ENCODE assay signal across 1 cellular context in the genomic region with DNA sequence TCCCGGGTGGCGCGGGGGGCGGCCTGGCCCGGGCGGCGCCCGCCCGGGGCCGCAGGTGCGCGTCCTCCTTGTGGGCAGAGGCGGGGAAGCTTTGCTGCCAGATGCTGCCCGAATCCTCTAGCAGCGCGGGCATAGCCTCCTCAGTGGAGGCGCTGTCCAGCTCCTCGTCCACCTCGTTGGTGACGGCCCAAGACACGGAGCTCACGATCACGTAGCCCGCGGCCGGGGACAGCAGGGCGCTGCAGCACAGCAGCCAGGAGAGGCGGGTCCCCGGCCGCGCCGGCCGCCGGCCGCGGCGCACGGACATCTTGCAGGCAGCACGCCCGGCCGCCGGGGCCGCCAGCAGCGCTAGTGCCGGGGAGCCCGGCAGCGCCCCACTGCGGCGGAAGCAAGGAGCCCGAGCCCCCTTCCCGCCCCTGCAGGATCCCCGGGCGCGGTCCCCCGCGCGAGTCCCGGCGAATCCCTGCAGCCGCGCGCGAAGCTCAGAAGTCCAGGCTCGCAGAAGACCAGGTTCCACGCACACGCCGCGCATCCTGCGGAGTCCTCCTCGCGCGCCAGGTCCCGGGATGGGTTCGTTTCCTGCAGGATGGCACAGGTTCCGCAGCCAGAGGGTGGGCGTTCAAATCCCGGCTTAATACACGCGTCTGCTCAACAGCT.
A peak's percentile ranks its signal among the peaks of the same experiment; 100 is the strongest.
TF ChIP-seq lines count a peak whose summit lies in the region.

A gene with protein sequence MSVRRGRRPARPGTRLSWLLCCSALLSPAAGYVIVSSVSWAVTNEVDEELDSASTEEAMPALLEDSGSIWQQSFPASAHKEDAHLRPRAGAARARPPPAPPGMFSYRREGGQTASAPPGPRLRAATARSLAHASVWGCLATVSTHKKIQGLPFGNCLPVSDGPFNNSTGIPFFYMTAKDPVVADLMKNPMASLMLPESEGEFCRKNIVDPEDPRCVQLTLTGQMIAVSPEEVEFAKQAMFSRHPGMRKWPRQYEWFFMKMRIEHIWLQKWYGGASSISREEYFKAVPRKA (minus strand): TSS at position 353 of the 657 bp plus-strand sequence. CDS start 46 bp downstream, at position 307.

TF ChIP-seq in HepG2, 621 proteins besides CTCF, POLR2A, EP300 and RAD21 (continued from another document and continues in another):
- TF ChIP-seq NFE2L1 (CRISPR knock-in tag; IDR thresholded peaks at IDR 0.05; ENCODE audit: borderline replicate concordance) = no peak
- peak; percentile 35; the same call in 1 of the 3 replicates for TF ChIP-seq MXI1 (IDR thresholded peaks at IDR 0.05; ENCODE audit: borderline replicate concordance, low read depth, low read length)
- TF ChIP-seq, protein P1, sequence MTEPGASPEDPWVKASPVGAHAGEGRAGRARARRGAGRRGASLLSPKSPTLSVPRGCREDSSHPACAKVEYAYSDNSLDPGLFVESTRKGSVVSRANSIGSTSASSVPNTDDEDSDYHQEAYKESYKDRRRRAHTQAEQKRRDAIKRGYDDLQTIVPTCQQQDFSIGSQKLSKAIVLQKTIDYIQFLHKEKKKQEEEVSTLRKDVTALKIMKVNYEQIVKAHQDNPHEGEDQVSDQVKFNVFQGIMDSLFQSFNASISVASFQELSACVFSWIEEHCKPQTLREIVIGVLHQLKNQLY (CRISPR knock-in tag; IDR thresholded peaks at IDR 0.05) = no peak
- no peak for TF ChIP-seq SMAD9 (CRISPR knock-in tag; IDR thresholded peaks at IDR 0.05)
- no peak for TF ChIP-seq KLF16 (CRISPR knock-in tag; IDR thresholded peaks at IDR 0.05)
- TF ChIP-seq ZNF878 (CRISPR knock-in tag; IDR thresholded peaks at IDR 0.05) = no peak
- TF ChIP-seq, protein P2, sequence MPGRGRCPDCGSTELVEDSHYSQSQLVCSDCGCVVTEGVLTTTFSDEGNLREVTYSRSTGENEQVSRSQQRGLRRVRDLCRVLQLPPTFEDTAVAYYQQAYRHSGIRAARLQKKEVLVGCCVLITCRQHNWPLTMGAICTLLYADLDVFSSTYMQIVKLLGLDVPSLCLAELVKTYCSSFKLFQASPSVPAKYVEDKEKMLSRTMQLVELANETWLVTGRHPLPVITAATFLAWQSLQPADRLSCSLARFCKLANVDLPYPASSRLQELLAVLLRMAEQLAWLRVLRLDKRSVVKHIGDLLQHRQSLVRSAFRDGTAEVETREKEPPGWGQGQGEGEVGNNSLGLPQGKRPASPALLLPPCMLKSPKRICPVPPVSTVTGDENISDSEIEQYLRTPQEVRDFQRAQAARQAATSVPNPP (CRISPR knock-in tag; IDR thresholded peaks at IDR 0.05) = peak; percentile 73; the same call in 1 of the 2 replicates
- TF ChIP-seq, protein P3, sequence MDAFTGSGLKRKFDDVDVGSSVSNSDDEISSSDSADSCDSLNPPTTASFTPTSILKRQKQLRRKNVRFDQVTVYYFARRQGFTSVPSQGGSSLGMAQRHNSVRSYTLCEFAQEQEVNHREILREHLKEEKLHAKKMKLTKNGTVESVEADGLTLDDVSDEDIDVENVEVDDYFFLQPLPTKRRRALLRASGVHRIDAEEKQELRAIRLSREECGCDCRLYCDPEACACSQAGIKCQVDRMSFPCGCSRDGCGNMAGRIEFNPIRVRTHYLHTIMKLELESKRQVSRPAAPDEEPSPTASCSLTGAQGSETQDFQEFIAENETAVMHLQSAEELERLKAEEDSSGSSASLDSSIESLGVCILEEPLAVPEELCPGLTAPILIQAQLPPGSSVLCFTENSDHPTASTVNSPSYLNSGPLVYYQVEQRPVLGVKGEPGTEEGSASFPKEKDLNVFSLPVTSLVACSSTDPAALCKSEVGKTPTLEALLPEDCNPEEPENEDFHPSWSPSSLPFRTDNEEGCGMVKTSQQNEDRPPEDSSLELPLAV (CRISPR knock-in tag; conservative IDR thresholded peaks at IDR 0.05; ENCODE audit: low read depth) = no peak
- TF ChIP-seq, protein P4, sequence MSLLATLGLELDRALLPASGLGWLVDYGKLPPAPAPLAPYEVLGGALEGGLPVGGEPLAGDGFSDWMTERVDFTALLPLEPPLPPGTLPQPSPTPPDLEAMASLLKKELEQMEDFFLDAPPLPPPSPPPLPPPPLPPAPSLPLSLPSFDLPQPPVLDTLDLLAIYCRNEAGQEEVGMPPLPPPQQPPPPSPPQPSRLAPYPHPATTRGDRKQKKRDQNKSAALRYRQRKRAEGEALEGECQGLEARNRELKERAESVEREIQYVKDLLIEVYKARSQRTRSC (CRISPR knock-in tag; IDR thresholded peaks at IDR 0.05; ENCODE audit: low read depth) = no peak
- no peak for TF ChIP-seq FOSL2 (CRISPR knock-in tag; IDR thresholded peaks at IDR 0.05)
- TF ChIP-seq, protein P5, sequence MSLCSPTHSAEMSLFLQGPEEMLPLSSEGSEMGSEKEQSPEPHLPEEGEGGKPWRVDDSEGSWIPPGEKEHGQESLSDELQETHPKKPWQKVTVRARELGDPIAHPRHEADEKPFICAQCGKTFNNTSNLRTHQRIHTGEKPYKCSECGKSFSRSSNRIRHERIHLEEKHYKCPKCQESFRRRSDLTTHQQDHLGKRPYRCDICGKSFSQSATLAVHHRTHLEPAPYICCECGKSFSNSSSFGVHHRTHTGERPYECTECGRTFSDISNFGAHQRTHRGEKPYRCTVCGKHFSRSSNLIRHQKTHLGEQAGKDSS (CRISPR knock-in tag; IDR thresholded peaks at IDR 0.05; ENCODE audit: borderline replicate concordance, low read depth) = no peak
- TF ChIP-seq, protein P6, sequence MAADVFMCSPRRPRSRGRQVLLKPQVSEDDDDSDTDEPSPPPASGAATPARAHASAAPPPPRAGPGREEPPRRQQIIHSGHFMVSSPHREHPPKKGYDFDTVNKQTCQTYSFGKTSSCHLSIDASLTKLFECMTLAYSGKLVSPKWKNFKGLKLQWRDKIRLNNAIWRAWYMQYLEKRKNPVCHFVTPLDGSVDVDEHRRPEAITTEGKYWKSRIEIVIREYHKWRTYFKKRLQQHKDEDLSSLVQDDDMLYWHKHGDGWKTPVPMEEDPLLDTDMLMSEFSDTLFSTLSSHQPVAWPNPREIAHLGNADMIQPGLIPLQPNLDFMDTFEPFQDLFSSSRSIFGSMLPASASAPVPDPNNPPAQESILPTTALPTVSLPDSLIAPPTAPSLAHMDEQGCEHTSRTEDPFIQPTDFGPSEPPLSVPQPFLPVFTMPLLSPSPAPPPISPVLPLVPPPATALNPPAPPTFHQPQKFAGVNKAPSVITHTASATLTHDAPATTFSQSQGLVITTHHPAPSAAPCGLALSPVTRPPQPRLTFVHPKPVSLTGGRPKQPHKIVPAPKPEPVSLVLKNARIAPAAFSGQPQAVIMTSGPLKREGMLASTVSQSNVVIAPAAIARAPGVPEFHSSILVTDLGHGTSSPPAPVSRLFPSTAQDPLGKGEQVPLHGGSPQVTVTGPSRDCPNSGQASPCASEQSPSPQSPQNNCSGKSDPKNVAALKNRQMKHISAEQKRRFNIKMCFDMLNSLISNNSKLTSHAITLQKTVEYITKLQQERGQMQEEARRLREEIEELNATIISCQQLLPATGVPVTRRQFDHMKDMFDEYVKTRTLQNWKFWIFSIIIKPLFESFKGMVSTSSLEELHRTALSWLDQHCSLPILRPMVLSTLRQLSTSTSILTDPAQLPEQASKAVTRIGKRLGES (CRISPR knock-in tag; IDR thresholded peaks at IDR 0.05; ENCODE audit: borderline replicate concordance) = no peak
- TF ChIP-seq SNAPC2 (CRISPR knock-in tag; IDR thresholded peaks at IDR 0.05) = no peak
- no peak for TF ChIP-seq RORA (CRISPR knock-in tag; IDR thresholded peaks at IDR 0.05)
- TF ChIP-seq TSC22D2 (CRISPR knock-in tag; IDR thresholded peaks at IDR 0.05; ENCODE audit: borderline replicate concordance) = no peak
- TF ChIP-seq, protein P7, sequence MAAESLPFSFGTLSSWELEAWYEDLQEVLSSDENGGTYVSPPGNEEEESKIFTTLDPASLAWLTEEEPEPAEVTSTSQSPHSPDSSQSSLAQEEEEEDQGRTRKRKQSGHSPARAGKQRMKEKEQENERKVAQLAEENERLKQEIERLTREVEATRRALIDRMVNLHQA (CRISPR knock-in tag; IDR thresholded peaks at IDR 0.05) = no peak
- TF ChIP-seq HIVEP1 (CRISPR knock-in tag; IDR thresholded peaks at IDR 0.05) = peak; percentile 60; the same call in 1 of the 2 replicates
- TF ChIP-seq ZNF451 (CRISPR knock-in tag; IDR thresholded peaks at IDR 0.05) = peak; percentile 46; the same call in 1 of the 2 replicates
- TF ChIP-seq, protein P8, sequence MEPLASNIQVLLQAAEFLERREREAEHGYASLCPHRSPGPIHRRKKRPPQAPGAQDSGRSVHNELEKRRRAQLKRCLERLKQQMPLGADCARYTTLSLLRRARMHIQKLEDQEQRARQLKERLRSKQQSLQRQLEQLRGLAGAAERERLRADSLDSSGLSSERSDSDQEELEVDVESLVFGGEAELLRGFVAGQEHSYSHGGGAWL (CRISPR knock-in tag; IDR thresholded peaks at IDR 0.05) = no peak
- TF ChIP-seq PRPF4 (IDR thresholded peaks at IDR 0.05; ENCODE audit: low read depth, low read length, poor library complexity, severe bottlenecking) = no peak
- no peak for TF ChIP-seq ZNF569 (CRISPR knock-in tag; IDR thresholded peaks at IDR 0.05; ENCODE audit: borderline replicate concordance)
- TF ChIP-seq FIP1L1 (IDR thresholded peaks at IDR 0.05; ENCODE audit: borderline replicate concordance, insufficient read depth, low read depth, low read length) = no peak
- peak; percentile 52; the same call in 1 of the 2 replicates for TF ChIP-seq PITX1 (CRISPR knock-in tag; IDR thresholded peaks at IDR 0.05)
- TF ChIP-seq, protein P9, sequence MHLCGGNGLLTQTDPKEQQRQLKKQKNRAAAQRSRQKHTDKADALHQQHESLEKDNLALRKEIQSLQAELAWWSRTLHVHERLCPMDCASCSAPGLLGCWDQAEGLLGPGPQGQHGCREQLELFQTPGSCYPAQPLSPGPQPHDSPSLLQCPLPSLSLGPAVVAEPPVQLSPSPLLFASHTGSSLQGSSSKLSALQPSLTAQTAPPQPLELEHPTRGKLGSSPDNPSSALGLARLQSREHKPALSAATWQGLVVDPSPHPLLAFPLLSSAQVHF (CRISPR knock-in tag; IDR thresholded peaks at IDR 0.05) = no peak
- TF ChIP-seq YY1 (IDR thresholded peaks at IDR 0.05; ENCODE audit: insufficient read depth, insufficient replicate concordance, low read depth, low read length) = peak; percentile 82
- TF ChIP-seq, protein P10, sequence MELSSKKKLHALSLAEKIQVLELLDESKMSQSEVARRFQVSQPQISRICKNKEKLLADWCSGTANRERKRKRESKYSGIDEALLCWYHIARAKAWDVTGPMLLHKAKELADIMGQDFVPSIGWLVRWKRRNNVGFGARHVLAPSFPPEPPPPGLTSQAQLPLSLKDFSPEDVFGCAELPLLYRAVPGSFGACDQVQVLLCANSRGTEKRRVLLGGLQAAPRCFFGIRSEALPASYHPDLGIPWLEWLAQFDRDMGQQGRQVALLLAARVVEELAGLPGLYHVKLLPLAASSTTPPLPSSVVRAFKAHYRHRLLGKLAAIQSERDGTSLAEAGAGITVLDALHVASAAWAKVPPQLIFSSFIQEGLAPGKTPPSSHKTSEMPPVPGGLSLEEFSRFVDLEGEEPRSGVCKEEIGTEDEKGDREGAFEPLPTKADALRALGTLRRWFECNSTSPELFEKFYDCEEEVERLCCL (CRISPR knock-in tag; IDR thresholded peaks at IDR 0.05; ENCODE audit: borderline replicate concordance) = no peak
- TF ChIP-seq, protein P11, sequence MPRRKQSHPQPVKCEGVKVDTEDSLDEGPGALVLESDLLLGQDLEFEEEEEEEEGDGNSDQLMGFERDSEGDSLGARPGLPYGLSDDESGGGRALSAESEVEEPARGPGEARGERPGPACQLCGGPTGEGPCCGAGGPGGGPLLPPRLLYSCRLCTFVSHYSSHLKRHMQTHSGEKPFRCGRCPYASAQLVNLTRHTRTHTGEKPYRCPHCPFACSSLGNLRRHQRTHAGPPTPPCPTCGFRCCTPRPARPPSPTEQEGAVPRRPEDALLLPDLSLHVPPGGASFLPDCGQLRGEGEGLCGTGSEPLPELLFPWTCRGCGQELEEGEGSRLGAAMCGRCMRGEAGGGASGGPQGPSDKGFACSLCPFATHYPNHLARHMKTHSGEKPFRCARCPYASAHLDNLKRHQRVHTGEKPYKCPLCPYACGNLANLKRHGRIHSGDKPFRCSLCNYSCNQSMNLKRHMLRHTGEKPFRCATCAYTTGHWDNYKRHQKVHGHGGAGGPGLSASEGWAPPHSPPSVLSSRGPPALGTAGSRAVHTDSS (CRISPR knock-in tag; conservative IDR thresholded peaks at IDR 0.05) = no peak
- TF ChIP-seq SMAD3 (CRISPR knock-in tag; IDR thresholded peaks at IDR 0.05) = no peak
- TF ChIP-seq, protein P12, sequence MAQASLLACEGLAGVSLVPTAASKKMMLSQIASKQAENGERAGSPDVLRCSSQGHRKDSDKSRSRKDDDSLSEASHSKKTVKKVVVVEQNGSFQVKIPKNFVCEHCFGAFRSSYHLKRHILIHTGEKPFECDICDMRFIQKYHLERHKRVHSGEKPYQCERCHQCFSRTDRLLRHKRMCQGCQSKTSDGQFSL (CRISPR knock-in tag; IDR thresholded peaks at IDR 0.05) = no peak
- TF ChIP-seq ZNF343 (CRISPR knock-in tag; IDR thresholded peaks at IDR 0.05) = no peak
- TF ChIP-seq, protein P13, sequence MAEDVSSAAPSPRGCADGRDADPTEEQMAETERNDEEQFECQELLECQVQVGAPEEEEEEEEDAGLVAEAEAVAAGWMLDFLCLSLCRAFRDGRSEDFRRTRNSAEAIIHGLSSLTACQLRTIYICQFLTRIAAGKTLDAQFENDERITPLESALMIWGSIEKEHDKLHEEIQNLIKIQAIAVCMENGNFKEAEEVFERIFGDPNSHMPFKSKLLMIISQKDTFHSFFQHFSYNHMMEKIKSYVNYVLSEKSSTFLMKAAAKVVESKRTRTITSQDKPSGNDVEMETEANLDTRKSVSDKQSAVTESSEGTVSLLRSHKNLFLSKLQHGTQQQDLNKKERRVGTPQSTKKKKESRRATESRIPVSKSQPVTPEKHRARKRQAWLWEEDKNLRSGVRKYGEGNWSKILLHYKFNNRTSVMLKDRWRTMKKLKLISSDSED (CRISPR knock-in tag; IDR thresholded peaks at IDR 0.05) = no peak; the same call in 1 of the 2 replicates
- TF ChIP-seq, protein P14, sequence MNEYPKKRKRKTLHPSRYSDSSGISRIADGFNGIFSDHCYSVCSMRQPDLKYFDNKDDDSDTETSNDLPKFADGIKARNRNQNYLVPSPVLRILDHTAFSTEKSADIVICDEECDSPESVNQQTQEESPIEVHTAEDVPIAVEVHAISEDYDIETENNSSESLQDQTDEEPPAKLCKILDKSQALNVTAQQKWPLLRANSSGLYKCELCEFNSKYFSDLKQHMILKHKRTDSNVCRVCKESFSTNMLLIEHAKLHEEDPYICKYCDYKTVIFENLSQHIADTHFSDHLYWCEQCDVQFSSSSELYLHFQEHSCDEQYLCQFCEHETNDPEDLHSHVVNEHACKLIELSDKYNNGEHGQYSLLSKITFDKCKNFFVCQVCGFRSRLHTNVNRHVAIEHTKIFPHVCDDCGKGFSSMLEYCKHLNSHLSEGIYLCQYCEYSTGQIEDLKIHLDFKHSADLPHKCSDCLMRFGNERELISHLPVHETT (CRISPR knock-in tag; conservative IDR thresholded peaks at IDR 0.05) = no peak
- TF ChIP-seq SALL1 (CRISPR knock-in tag; IDR thresholded peaks at IDR 0.05) = peak; percentile 59
- TF ChIP-seq, protein P15, sequence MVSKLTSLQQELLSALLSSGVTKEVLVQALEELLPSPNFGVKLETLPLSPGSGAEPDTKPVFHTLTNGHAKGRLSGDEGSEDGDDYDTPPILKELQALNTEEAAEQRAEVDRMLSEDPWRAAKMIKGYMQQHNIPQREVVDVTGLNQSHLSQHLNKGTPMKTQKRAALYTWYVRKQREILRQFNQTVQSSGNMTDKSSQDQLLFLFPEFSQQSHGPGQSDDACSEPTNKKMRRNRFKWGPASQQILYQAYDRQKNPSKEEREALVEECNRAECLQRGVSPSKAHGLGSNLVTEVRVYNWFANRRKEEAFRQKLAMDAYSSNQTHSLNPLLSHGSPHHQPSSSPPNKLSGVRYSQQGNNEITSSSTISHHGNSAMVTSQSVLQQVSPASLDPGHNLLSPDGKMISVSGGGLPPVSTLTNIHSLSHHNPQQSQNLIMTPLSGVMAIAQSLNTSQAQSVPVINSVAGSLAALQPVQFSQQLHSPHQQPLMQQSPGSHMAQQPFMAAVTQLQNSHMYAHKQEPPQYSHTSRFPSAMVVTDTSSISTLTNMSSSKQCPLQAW (CRISPR knock-in tag; IDR thresholded peaks at IDR 0.05) = 0 out of 2 replicates have a peak, but pooled peaks have one; percentile 13
- no peak for TF ChIP-seq HNF4G (IDR thresholded peaks at IDR 0.05; ENCODE audit: borderline replicate concordance, low read depth, low read length)
- no peak for TF ChIP-seq HNF4G (CRISPR knock-in tag; IDR thresholded peaks at IDR 0.05; ENCODE audit: borderline replicate concordance, low read depth)
